22 cellular contexts compared by ENCODE assay signal in genomic region chr3:33145901-33146580, GRCh38.
"Had no signal": no experiment of that assay in that cellular context is flagged by ENCODE, and none has a peak within 500 bp of the region (broad histone marks: within the 10 kb centered on the region; RNA-seq: fewer than 3 reads in every experiment).

No MANE protein-coding gene starts in this region.

- DNase-seq: activated CD4-positive, alpha-beta T cell treated with anti-CD3 and anti-CD28 coated beads, Interleukin-2, amount 10 ng/mL, durations not matched to agents 24 days and 14 days; activated CD4-positive, CD25-positive, alpha-beta regulatory T cell; activated CD8-positive, alpha-beta T cell treated with anti-CD3 and anti-CD28 coated beads for 36 hours; activated naive CD4-positive, alpha-beta T cell; activated naive CD8-positive, alpha-beta T cell treated with anti-CD3 and anti-CD28 coated beads for 36 hours; activated T-cell treated with anti-CD3 and anti-CD28 coated beads, Interleukin-2, amount 50 U/mL, for 1 hour; amniotic stem cell; heart left ventricle; kidney; left lung; naive thymus-derived CD4-positive, alpha-beta T cell; right lobe of liver; stimulated activated CD8-positive, alpha-beta memory T cell treated with anti-CD3 and anti-CD28 coated beads, Interleukin-4, amount 100 ng/mL, for 48 hours; stimulated activated naive CD4-positive, alpha-beta T cell; SW 1271; transverse colon; uterus had no signal

- H2AFZ ChIP-seq: parathyroid adenoma had no signal

- H3K27ac ChIP-seq: breast epithelium, heart left ventricle, left lung, parathyroid adenoma, right lobe of liver, SJSA1, transverse colon, uterus had no signal

- H3K4me1 ChIP-seq: breast epithelium, parathyroid adenoma, SJSA1, uterus had no signal

- H3K9ac ChIP-seq: parathyroid adenoma had no signal

- H3K36me3 ChIP-seq: breast epithelium, uterus had no signal

- H3K4me3 ChIP-seq: breast epithelium, gastroesophageal sphincter, heart left ventricle, left lung, right lobe of liver, SJSA1, transverse colon, uterus had no signal

- H3K9me3 ChIP-seq: breast epithelium, gastroesophageal sphincter, heart left ventricle, left lung, right lobe of liver, SJSA1, transverse colon, uterus had no signal

- ATAC-seq: activated CD8-positive, alpha-beta T cell treated with anti-CD3 and anti-CD28 coated beads for 36 hours; activated T-helper 17 cell treated with anti-CD3 and anti-CD28 coated beads, Interleukin-2, amount 50 U/mL, for 72 hours; gastroesophageal sphincter; left lung; naive thymus-derived CD4-positive, alpha-beta T cell had no signal

- H3K27me3 ChIP-seq: breast epithelium, gastroesophageal sphincter, heart left ventricle, left lung, right lobe of liver, SJSA1, transverse colon, uterus had no signal

- H3K79me2 ChIP-seq: parathyroid adenoma had no signal
